In the genomic region with DNA sequence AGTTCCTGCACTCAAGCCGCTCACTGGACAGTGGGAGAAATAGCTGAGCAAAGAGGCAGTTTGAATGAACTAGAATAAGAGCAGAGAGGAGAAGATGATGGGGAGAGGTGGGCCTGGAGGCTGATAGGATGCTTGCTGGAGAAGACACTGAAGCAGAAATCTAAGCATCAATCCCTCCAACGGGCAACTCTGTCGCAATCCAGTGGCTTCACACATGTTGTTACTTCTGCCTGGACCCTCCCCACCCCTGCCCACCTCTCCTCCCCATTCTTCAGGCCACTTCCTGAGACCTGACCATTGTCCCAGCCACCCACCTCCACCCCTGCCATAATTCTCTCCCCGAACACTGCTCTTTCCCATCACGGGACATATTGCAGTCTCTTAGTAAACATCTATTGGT, we compare ENCODE assay signal across 15 cellular contexts.
"Had no signal": no experiment of that assay in that cellular context is flagged by ENCODE, and none has a peak within 500 bp of the region (broad histone marks: within the 10 kb centered on the region; RNA-seq: fewer than 3 reads in every experiment).

No MANE protein-coding gene starts in this region.

- H3K36me3 ChIP-seq: ascending aorta, left ventricle myocardium inferior, tibial nerve had no signal

- H3K4me3 Mint-ChIP-seq: activated naive CD8-positive, alpha-beta T cell treated with anti-CD3 and anti-CD28 coated beads, Interleukin-2, amount 50 U/mL, for 24 hours; activated T-helper 1 cell treated with anti-CD3 and anti-CD28 coated beads, Interleukin-12 subunit alpha, Interleukin-12 subunit beta, Interleukin-2, Interleukin-4 antibody, amounts not matched to agents 30 ng/mL and 10 ng/mL and 1 ng/mL, durations not matched to agents 14 hours and 24 hours and 36 hours; endodermal cell; stimulated activated naive B cell treated with anti-CD40 and anti-IgM and Interleukin-4, amounts not matched to agents 10 μg/mL and 1 μg/mL and 100 μg/mL, for 72 hours had no signal

- DNase-seq: activated CD4-positive, CD25-positive, alpha-beta regulatory T cell treated with anti-CD3 and anti-CD28 coated beads, Interleukin-2, amount 50 U/mL, for 72 hours; activated naive CD4-positive, alpha-beta T cell treated with Interleukin-2 at 50 U/mL for 16 hours; activated naive CD8-positive, alpha-beta T cell treated with anti-CD3 and anti-CD28 coated beads, Interleukin-2, amount 50 U/mL, for 24 hours; endodermal cell; islet precursor cell; left ventricle myocardium inferior; mesenchymal stem cell; natural killer cell; stimulated activated CD4-positive, alpha-beta T cell treated with anti-CD3 and anti-CD28 coated beads, Interleukin-15, amount 100 ng/mL, for 24 hours; stimulated activated CD4-positive, alpha-beta T cell treated with anti-CD3 and anti-CD28 coated beads, Interleukin-4, amount 100 ng/mL, for 1 hour; stimulated activated naive B cell treated with anti-CD40 and anti-IgM and Interleukin-4, amounts not matched to agents 10 μg/mL and 1 μg/mL and 100 μg/mL, for 72 hours had no signal

- ATAC-seq: activated naive CD8-positive, alpha-beta T cell treated with anti-CD3 and anti-CD28 coated beads, Interleukin-2, amount 50 U/mL, for 24 hours; natural killer cell; stimulated activated naive B cell treated with anti-CD40 and anti-IgM and Interleukin-4, amounts not matched to agents 10 μg/mL and 1 μg/mL and 100 μg/mL, for 72 hours had no signal

- H3K27me3 Mint-ChIP-seq: activated naive CD8-positive, alpha-beta T cell treated with anti-CD3 and anti-CD28 coated beads, Interleukin-2, amount 50 U/mL, for 24 hours; stimulated activated naive B cell treated with anti-CD40 and anti-IgM and Interleukin-4, amounts not matched to agents 10 μg/mL and 1 μg/mL and 100 μg/mL, for 72 hours had no signal

- H3K9me3 Mint-ChIP-seq: activated naive CD8-positive, alpha-beta T cell treated with anti-CD3 and anti-CD28 coated beads, Interleukin-2, amount 50 U/mL, for 24 hours; activated T-helper 1 cell treated with anti-CD3 and anti-CD28 coated beads, Interleukin-12 subunit alpha, Interleukin-12 subunit beta, Interleukin-2, Interleukin-4 antibody, amounts not matched to agents 30 ng/mL and 10 ng/mL and 1 ng/mL, durations not matched to agents 14 hours and 24 hours and 36 hours; endodermal cell; natural killer cell; stimulated activated naive B cell treated with anti-CD40 and anti-IgM and Interleukin-4, amounts not matched to agents 10 μg/mL and 1 μg/mL and 100 μg/mL, for 72 hours had no signal

- H3K36me3 Mint-ChIP-seq: natural killer cell; stimulated activated naive B cell treated with anti-CD40 and anti-IgM and Interleukin-4, amounts not matched to agents 10 μg/mL and 1 μg/mL and 100 μg/mL, for 72 hours had no signal

- H3K4me3 ChIP-seq: ascending aorta, left ventricle myocardium inferior, skin epidermis, tibial nerve had no signal

- H3K9me3 ChIP-seq: ascending aorta, left ventricle myocardium inferior, tibial nerve had no signal

- H3K27ac Mint-ChIP-seq: activated naive CD8-positive, alpha-beta T cell treated with anti-CD3 and anti-CD28 coated beads, Interleukin-2, amount 50 U/mL, for 24 hours; activated T-helper 1 cell treated with anti-CD3 and anti-CD28 coated beads, Interleukin-12 subunit alpha, Interleukin-12 subunit beta, Interleukin-2, Interleukin-4 antibody, amounts not matched to agents 30 ng/mL and 10 ng/mL and 1 ng/mL, durations not matched to agents 14 hours and 24 hours and 36 hours; endodermal cell; stimulated activated naive B cell treated with anti-CD40 and anti-IgM and Interleukin-4, amounts not matched to agents 10 μg/mL and 1 μg/mL and 100 μg/mL, for 72 hours had no signal

- H3K27ac ChIP-seq: ascending aorta, left ventricle myocardium inferior had no signal

- H3K27me3 ChIP-seq: ascending aorta, tibial nerve had no signal
